ENCODE assay signal across 8 cellular contexts in the genomic region with DNA sequence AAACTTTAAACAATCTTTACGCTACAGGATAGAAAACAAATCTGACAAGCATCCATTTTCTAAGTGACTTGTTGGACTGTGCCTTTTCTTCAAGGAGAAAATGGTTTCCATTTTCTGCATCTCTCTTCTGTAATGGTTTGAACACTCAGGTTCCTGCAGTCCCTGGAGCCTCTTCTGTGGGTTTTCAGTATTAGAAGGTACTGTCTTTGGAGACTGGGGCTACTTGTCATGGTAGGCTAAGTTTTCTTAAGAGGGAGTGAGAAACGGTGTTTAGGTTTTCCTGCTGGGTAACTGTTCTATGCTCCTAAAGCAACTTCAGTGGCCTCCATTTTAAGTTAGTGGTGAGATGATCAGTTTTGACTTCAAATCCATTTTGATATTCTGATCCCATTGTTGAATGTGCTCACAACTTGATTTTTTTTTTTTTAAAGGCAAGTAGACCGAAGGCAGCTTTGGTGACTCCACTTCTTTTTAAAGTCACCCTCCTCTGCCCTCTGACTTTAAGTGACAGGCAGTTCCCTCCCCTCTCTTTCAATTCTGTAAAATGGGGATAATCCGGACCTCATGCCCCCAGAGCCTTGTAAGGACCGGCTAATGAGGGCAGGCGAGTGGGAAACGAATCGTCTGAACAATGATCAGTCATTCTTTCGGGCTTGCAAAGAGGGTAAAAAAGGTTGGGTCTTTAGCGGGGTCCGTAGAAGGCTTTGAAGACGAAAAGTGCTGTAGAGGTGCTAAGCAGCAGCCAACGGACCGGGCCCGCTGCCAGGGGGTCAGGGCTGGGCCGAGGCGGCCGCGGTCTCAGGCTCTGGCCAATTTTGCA. TPM values are rescaled to one million over a fixed set of nuclear protein-coding genes. Genes with fewer than 3 reads are reported as not detected.
DNase-seq lines count a peak whose midpoint lies in the region; ATAC-seq, FAIRE-seq and TF ChIP-seq lines count a peak whose summit lies in the region.

No MANE protein-coding gene starts in this region.

- H3K4me1 ChIP-seq in spleen: peaks cover 34 to 76% (median 71%) of the 10 kb centered on the region in 6 donors

- no peak for TF ChIP-seq CTCF in spleen (IDR thresholded peaks at IDR 0.05 in 8 of 11, conservative IDR thresholded peaks at IDR 0.05 in 3 of 11)

- H3K9me3 ChIP-seq in spleen: no peaks in the 10 kb centered on the region

- WGBS in spleen, 5 donors: 8 to 9% (median 8%) methylated on average over 19 of the region's 19 CpGs

- no peaks in the 10 kb centered on the region for H3K36me3 Mint-ChIP-seq in activated CD4-positive, alpha-beta T cell treated with anti-CD3 and anti-CD28 coated beads, Interleukin-2, amount 10 ng/mL, durations not matched to agents 7 days and 5 days (ENCODE audit: low read depth)
- peaks cover 1% of the 10 kb centered on the region for H3K36me3 Mint-ChIP-seq in T-helper 2 cell treated with Interferon-gamma antibody and Interleukin-4, amounts not matched to agents 5 μg/mL and 100 μg/mL, for 36 hours (ENCODE audit: low read depth)

- TF ChIP-seq POLR2A in spleen (IDR thresholded peaks at IDR 0.05): no peak

- ATAC-seq in HG03175 (IDR thresholded peaks at IDR 0.05; ENCODE audit: unreplicated experiment): no peak

- DNase-seq in activated CD4-positive, alpha-beta T cell treated with anti-CD3 and anti-CD28 coated beads, Interleukin-2, amount 10 ng/mL, durations not matched to agents 7 days and 5 days: peak; percentile 42
- DNase-seq in activated CD4-positive, alpha-beta T cell treated with anti-CD3 and anti-CD28 coated beads, Interleukin-2, amount 50 U/mL, for 1 hour: no peak
- no peak for DNase-seq in T-helper 2 cell treated with Interferon-gamma antibody and Interleukin-4, amounts not matched to agents 5 μg/mL and 100 μg/mL, for 36 hours (ENCODE audit: low spot score)
- DNase-seq in globus pallidus (ENCODE audit: low spot score) (peak; percentile 26), spleen (no peak), NCI-H2196 treated with DMSO at 0.1 percent for 48 hours (lab: John Stamatoyannopoulos, UW; ENCODE audit: unreplicated experiment) (no peak), urothelium cell line (ENCODE audit: low spot score) (no peak)

- no peak for FAIRE-seq in urothelium cell line (lab: Jason Lieb, UNC)

- H3K4me3 Mint-ChIP-seq in activated CD4-positive, alpha-beta T cell treated with anti-CD3 and anti-CD28 coated beads, Interleukin-2, amount 10 ng/mL, durations not matched to agents 7 days and 5 days: peak overlapping the region; percentile 83
- peak overlapping the region; percentile 90 for H3K4me3 Mint-ChIP-seq in T-helper 2 cell treated with Interferon-gamma antibody and Interleukin-4, amounts not matched to agents 5 μg/mL and 100 μg/mL, for 36 hours

- POLR2A ChIA-PET in activated CD4-positive, alpha-beta T cell treated with anti-CD3 and anti-CD28 coated beads, Interleukin-2, amount 10 ng/mL, durations not matched to agents 7 days and 5 days (lab: Charles Lee): no interaction called here

- peaks cover 32% of the 10 kb centered on the region for H3K4me1 Mint-ChIP-seq in activated CD4-positive, alpha-beta T cell treated with anti-CD3 and anti-CD28 coated beads, Interleukin-2, amount 10 ng/mL, durations not matched to agents 7 days and 5 days
- peaks cover 28% of the 10 kb centered on the region for H3K4me1 Mint-ChIP-seq in T-helper 2 cell treated with Interferon-gamma antibody and Interleukin-4, amounts not matched to agents 5 μg/mL and 100 μg/mL, for 36 hours (ENCODE audit: low read depth)

- peaks cover 0 to 3% (median 0%) of the 10 kb centered on the region in 7 donors for H3K27me3 ChIP-seq in spleen (replicated peaks in 1 of 7)

- H3K27ac ChIP-seq in spleen: peak overlapping the region; percentile 92 to 99 (median 98)

- H3K9me3 Mint-ChIP-seq in activated CD4-positive, alpha-beta T cell treated with anti-CD3 and anti-CD28 coated beads, Interleukin-2, amount 10 ng/mL, durations not matched to agents 7 days and 5 days: no peaks in the 10 kb centered on the region
- no peaks in the 10 kb centered on the region for H3K9me3 Mint-ChIP-seq in T-helper 2 cell treated with Interferon-gamma antibody and Interleukin-4, amounts not matched to agents 5 μg/mL and 100 μg/mL, for 36 hours

- intact Hi-C loops in spleen (cut with DNase I; ENCODE audit: low total_unique reads): loop anchor here (5.0 to 10.0 kb wide), 2 partner anchors 50 to 92 kb away; a partner anchor contains a TSS

- H3K27ac Mint-ChIP-seq in activated CD4-positive, alpha-beta T cell treated with anti-CD3 and anti-CD28 coated beads, Interleukin-2, amount 10 ng/mL, durations not matched to agents 7 days and 5 days: peak overlapping the region; percentile 96
- H3K27ac Mint-ChIP-seq in T-helper 2 cell treated with Interferon-gamma antibody and Interleukin-4, amounts not matched to agents 5 μg/mL and 100 μg/mL, for 36 hours: peak overlapping the region; percentile 94

- H3K4me3 ChIP-seq in spleen: peak overlapping the region; percentile 80 to 95 (median 88)

- CTCF ChIA-PET in activated CD4-positive, alpha-beta T cell treated with anti-CD3 and anti-CD28 coated beads, Interleukin-2, amount 10 ng/mL, durations not matched to agents 7 days and 5 days (lab: Charles Lee): interaction anchor here (1.6 to 5.9 kb wide), 2 partner anchors 33 to 95 kb away, joined by 4 to 34 read pairs; no protein-coding TSS in a partner anchor

- H3K36me3 ChIP-seq in spleen: no peaks in the 10 kb centered on the region

- no peaks in the 10 kb centered on the region for H3K27me3 Mint-ChIP-seq in activated CD4-positive, alpha-beta T cell treated with anti-CD3 and anti-CD28 coated beads, Interleukin-2, amount 10 ng/mL, durations not matched to agents 7 days and 5 days
- no peaks in the 10 kb centered on the region for H3K27me3 Mint-ChIP-seq in T-helper 2 cell treated with Interferon-gamma antibody and Interleukin-4, amounts not matched to agents 5 μg/mL and 100 μg/mL, for 36 hours (ENCODE audit: low read depth)

RNA-seq across cellular contexts. Expression of a gene that starts 1.0 kb away (rescaled TPM):
- 100 to 1,000 TPM; 120 TPM for total RNA-seq in activated CD4-positive, alpha-beta T cell treated with anti-CD3 and anti-CD28 coated beads, Interleukin-2, amount 10 ng/mL, durations not matched to agents 7 days and 5 days
- total RNA-seq in spleen: 100 to 1,000 TPM in 3 of 7 donors, 10 to 100 TPM in 4; 86.0 to 121 (median 97.4) TPM
- 10 to 100 TPM in 2 of 3 donors, 1 to 10 TPM in 1; 9.8 to 24.2 (median 14.6) TPM for polyA plus RNA-seq in spleen

Comparison
In these comparisons a context has a peak if more than half of its experiments do, and no peak if none do; other contexts are left out.
1. DNase-seq: peak in activated CD4-positive, alpha-beta T cell treated with anti-CD3 and anti-CD28 coated beads, Interleukin-2, amount 10 ng/mL, durations not matched to agents 7 days and 5 days (single experiment) and globus pallidus (single experiment); none in activated CD4-positive, alpha-beta T cell treated with anti-CD3 and anti-CD28 coated beads, Interleukin-2, amount 50 U/mL, for 1 hour (single experiment), T-helper 2 cell treated with Interferon-gamma antibody and Interleukin-4, amounts not matched to agents 5 μg/mL and 100 μg/mL, for 36 hours (single experiment), spleen (single experiment), NCI-H2196 treated with DMSO at 0.1 percent for 48 hours (single experiment) and urothelium cell line (single experiment).